In genomic region chr11:119251114-119251513, GRCh38 we compare ENCODE assay signal across 26 cellular contexts.
"Had no signal": no experiment of that assay in that cellular context is flagged by ENCODE, and none has a peak within 500 bp of the region (broad histone marks: within the 10 kb centered on the region; RNA-seq: fewer than 3 reads in every experiment).

No MANE protein-coding gene starts in this region.

- DNase-seq: activated CD4-positive, alpha-beta T cell treated with anti-CD3 and anti-CD28 coated beads for 48 hours; activated CD4-positive, alpha-beta T cell treated with anti-CD3 and anti-CD28 coated beads, Interleukin-2, amount 50 U/mL, for 48 hours; activated CD8-positive, alpha-beta memory T cell treated with anti-CD3 and anti-CD28 coated beads for 24 hours; activated effector memory CD4-positive, alpha-beta T cell treated with anti-CD3 and anti-CD28 coated beads, Interleukin-2, amount 50 U/mL, for 16 hours; activated naive CD4-positive, alpha-beta T cell treated with anti-CD3 and anti-CD28 coated beads, Interleukin-2, amount 50 U/mL, for 16 hours; anterior cingulate cortex; cerebellar nuclear complex; colonic mucosa; dorsolateral prefrontal cortex; effector memory CD4-positive, alpha-beta T cell; erythroblast; gastrocnemius medialis; glutamatergic neuron; islet precursor cell; left ventricle myocardium inferior; nucleus accumbens; pancreas; psoas muscle; stimulated activated CD4-positive, alpha-beta T cell treated with anti-CD3 and anti-CD28 coated beads, Interleukin-1b, Interleukin-23, amount 100 ng/mL, for 48 hours; stimulated activated naive CD8-positive, alpha-beta T cell treated with anti-CD3 and anti-CD28 coated beads, Interleukin-15, Interleukin-2, amounts not matched to agents 100 U/mL and 50 U/mL, for 24 hours; T-helper 2 cell; testis; trophoblast cell; uterus had no signal

- ATAC-seq: activated CD4-positive, CD25-positive, alpha-beta regulatory T cell treated with anti-CD3 and anti-CD28 coated beads, Interleukin-2, amount 50 U/mL, for 24 hours; gastrocnemius medialis; pancreas; psoas muscle; stimulated activated naive CD8-positive, alpha-beta T cell treated with anti-CD3 and anti-CD28 coated beads, Interleukin-15, Interleukin-2, amounts not matched to agents 100 U/mL and 50 U/mL, for 24 hours had no signal

- H3K4me1 Mint-ChIP-seq: neural crest cell had no signal

- H3K9me3 Mint-ChIP-seq: neural crest cell had no signal

- H3K4me3 Mint-ChIP-seq: neural crest cell had no signal
